Comparison of ENCODE assay signal across 15 cellular contexts in the genomic region with DNA sequence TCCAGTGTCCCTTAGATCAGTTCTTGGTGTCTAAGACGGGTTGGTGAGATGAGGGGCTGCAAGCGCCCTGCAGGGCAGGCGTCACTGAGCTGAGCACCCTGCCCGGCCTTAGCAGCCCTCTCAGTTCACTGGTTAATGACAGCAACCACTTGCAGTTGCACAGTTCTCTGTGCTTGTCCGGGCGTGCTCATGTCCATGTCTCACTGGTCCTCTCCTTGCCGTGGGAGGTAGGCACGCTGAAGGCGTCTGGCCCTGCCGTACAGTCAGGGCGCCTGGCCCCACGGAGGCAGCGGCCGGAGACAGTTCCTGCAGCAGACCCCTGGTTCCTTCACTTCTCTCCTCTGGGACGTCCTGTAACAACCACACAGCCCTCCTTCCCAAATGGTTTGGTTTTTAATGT.
"Had no signal": no experiment of that assay in that cellular context is flagged by ENCODE, and none has a peak within 500 bp of the region (broad histone marks: within the 10 kb centered on the region; RNA-seq: fewer than 3 reads in every experiment).

No MANE protein-coding gene starts in this region.

- DNase-seq: activated B cell treated with CpG ODN at 0.5 μM for 24 hours; activated CD4-positive, alpha-beta T cell treated with anti-CD3 and anti-CD28 coated beads for 48 hours; activated CD8-positive, alpha-beta T cell treated with anti-CD3 and anti-CD28 coated beads for 36 hours; activated effector memory CD4-positive, alpha-beta T cell treated with Interleukin-2 at 50 U/mL for 16 hours; activated naive CD4-positive, alpha-beta T cell treated with anti-CD3 and anti-CD28 coated beads, Interleukin-2, amount 50 U/mL, for 16 hours; activated T-cell treated with anti-CD3 and anti-CD28 coated beads, Interleukin-2, amount 50 U/mL, for 4 hours; effector memory CD4-positive, alpha-beta T cell; left ventricle myocardium inferior; mesenchymal stem cell; nucleus accumbens; stimulated activated CD4-positive, alpha-beta T cell treated with anti-CD3 and anti-CD28 coated beads, Interleukin-15, amount 100 ng/mL, for 24 hours; stimulated activated CD4-positive, alpha-beta T cell treated with anti-CD3 and anti-CD28 coated beads, Interleukin-4, amount 100 ng/mL, for 1 hour; stimulated activated naive CD4-positive, alpha-beta T cell; T-helper 2 cell had no signal

- H3K4me1 ChIP-seq: left ventricle myocardium inferior had no signal

- H3K4me3 ChIP-seq: coronary artery, left ventricle myocardium inferior had no signal

- H3K27ac ChIP-seq: coronary artery, left ventricle myocardium inferior had no signal

- H3K9me3 ChIP-seq: left ventricle myocardium inferior had no signal

- H3K36me3 ChIP-seq: left ventricle myocardium inferior had no signal

- ATAC-seq: activated CD8-positive, alpha-beta T cell treated with anti-CD3 and anti-CD28 coated beads for 36 hours; activated T-cell treated with anti-CD3 and anti-CD28 coated beads, Interleukin-2, amount 50 U/mL, for 4 hours had no signal
